In genomic region chr21:43631411-43632107, GRCh38 we compare ENCODE assay signal across 17 cellular contexts. TPM values are rescaled to one million over a fixed set of nuclear protein-coding genes. Genes with fewer than 3 reads are reported as not detected.
DNase-seq lines count a peak whose midpoint lies in the region; ATAC-seq, FAIRE-seq and TF ChIP-seq lines count a peak whose summit lies in the region.
"Had no signal": no experiment of that assay in that cellular context is flagged by ENCODE, and none has a peak within 500 bp of the region (broad histone marks: within the 10 kb centered on the region; RNA-seq: fewer than 3 reads in every experiment).

No MANE protein-coding gene starts in this region.

- H3K36me3 Mint-ChIP-seq in Caco-2 (ENCODE audit: insufficient read depth, unreplicated experiment): peaks cover 30% of the 10 kb centered on the region
- H3K36me3 Mint-ChIP-seq: CD14-positive monocyte; CD4-positive, alpha-beta memory T cell; IgD-negative memory B cell had no signal

- H3K36me3 ChIP-seq in Caco-2 (ENCODE audit: control insufficient read depth, insufficient read depth, low read length): no peaks in the 10 kb centered on the region
- peaks cover 6% of the 10 kb centered on the region; the same call in 1 of the 2 replicates for H3K36me3 ChIP-seq in PC-3 (ENCODE audit: low read depth, low read length)
- no peaks in the 10 kb centered on the region for H3K36me3 ChIP-seq in bronchial epithelial cell (ENCODE audit: control insufficient read depth, insufficient read depth, low read length)
- no peaks in the 10 kb centered on the region for H3K36me3 ChIP-seq in neuronal stem cell (replicated peaks in 1 of 2; ENCODE audit: control insufficient read depth in 2 of 2, insufficient read depth in 2 of 2, low read length in 2 of 2)
- H3K36me3 ChIP-seq: HAP-1 had no signal

- no peak overlapping the region for H3K9ac ChIP-seq in PC-3 (ENCODE audit: low read length)
- H3K9ac ChIP-seq in neuronal stem cell (ENCODE audit: low read depth, low read length, poor library complexity): peak overlapping the region; percentile 36
- H3K9ac ChIP-seq: BLaER1 had no signal

- peak overlapping the region; percentile 37 for H3K27ac Mint-ChIP-seq in Caco-2 (ENCODE audit: unreplicated experiment)
- H3K27ac Mint-ChIP-seq: CD14-positive monocyte, IgD-negative memory B cell had no signal

- no peaks in the 10 kb centered on the region for H3K27me3 Mint-ChIP-seq in Caco-2 (ENCODE audit: insufficient read depth, unreplicated experiment)
- H3K27me3 Mint-ChIP-seq: IgD-negative memory B cell had no signal

- H3K79me2 ChIP-seq in PC-3 (ENCODE audit: low read length): no peaks in the 10 kb centered on the region

- no peak overlapping the region for H2BK15ac ChIP-seq in neuronal stem cell (ENCODE audit: low read length)

- H2BK12ac ChIP-seq in neuronal stem cell (ENCODE audit: low read length): no peak overlapping the region

- no CpG with 5 or more reads among the region's 14 CpGs for WGBS in neuronal stem cell (ENCODE audit: extremely low coverage in 2 of 2, insufficient read length in 2 of 2, insufficient replicate concordance in 1 of 2), 2 donors

- H3K18ac ChIP-seq in neuronal stem cell (ENCODE audit: low read length): no peak overlapping the region

- DNase-seq in Caco-2: no peak
- peak; percentile 57 for DNase-seq in PC-3
- no peak for DNase-seq in bronchial epithelial cell (ENCODE audit: low read depth)
- DNase-seq in neuronal stem cell (ENCODE audit: low spot score): no peak
- DNase-seq in glomerular visceral epithelial cell (ENCODE audit: extremely low spot score): no peak
- DNase-seq: 8988T; Calu3; CD4-positive, alpha-beta memory T cell; DMS79 treated with DMSO at 0.1 percent for 48 hours; GF-D8 had no signal

- no peak overlapping the region for H3K14ac ChIP-seq in neuronal stem cell (ENCODE audit: low read length)

- no peak for ATAC-seq in PC-3
- ATAC-seq in GM21360 (IDR thresholded peaks at IDR 0.05; ENCODE audit: unreplicated experiment): no peak
- no peak for ATAC-seq in GM21737 (IDR thresholded peaks at IDR 0.05; ENCODE audit: unreplicated experiment)
- ATAC-seq in HG03520 (IDR thresholded peaks at IDR 0.05; ENCODE audit: unreplicated experiment): no peak

- H3K27ac ChIP-seq in PC-3 (ENCODE audit: low read length) (no peak overlapping the region), neuronal stem cell (replicated peaks; ENCODE audit: low read length) (no peak overlapping the region)
- H3K27ac ChIP-seq: BLaER1 had no signal

- no peak overlapping the region for H4K91ac ChIP-seq in neuronal stem cell (ENCODE audit: low read depth, low read length, poor library complexity)

- peak overlapping the region; percentile 56 for H3K23ac ChIP-seq in neuronal stem cell (ENCODE audit: low read depth, low read length, poor library complexity)

- no peak overlapping the region for H2BK120ac ChIP-seq in neuronal stem cell (ENCODE audit: low read depth, low read length)

- no peaks in the 10 kb centered on the region for H3K27me3 ChIP-seq in Caco-2 (replicated peaks; ENCODE audit: control insufficient read depth, insufficient read depth, low read length)
- no peaks in the 10 kb centered on the region for H3K27me3 ChIP-seq in PC-3 (ENCODE audit: low read length)
- no peaks in the 10 kb centered on the region for H3K27me3 ChIP-seq in bronchial epithelial cell (ENCODE audit: control insufficient read depth, insufficient read depth, low read length)
- peaks cover 0 to 2% (median 0%) of the 10 kb centered on the region in 3 experiments for H3K27me3 ChIP-seq in neuronal stem cell (ENCODE audit: control insufficient read depth in 3 of 3, insufficient read depth in 3 of 3, low read depth in 1 of 3, low read length in 3 of 3)
- H3K27me3 ChIP-seq: BLaER1 had no signal

- no peak overlapping the region for H3K4me2 ChIP-seq in PC-3 (ENCODE audit: low read length)
- H3K4me2 ChIP-seq in neuronal stem cell (ENCODE audit: insufficient read depth, low read length, poor library complexity, severe bottlenecking): no peak overlapping the region
- H3K4me2 ChIP-seq: BLaER1 had no signal

- peaks cover 18% of the 10 kb centered on the region for H3K4me1 Mint-ChIP-seq in Caco-2 (ENCODE audit: low read depth, unreplicated experiment)
- H3K4me1 Mint-ChIP-seq: CD14-positive monocyte; CD4-positive, alpha-beta memory T cell; IgD-negative memory B cell had no signal

- peaks cover 20% of the 10 kb centered on the region for H3K9me3 ChIP-seq in Caco-2
- H3K9me3 ChIP-seq in PC-3 (ENCODE audit: low read length): peaks cover 7% of the 10 kb centered on the region; the same call in 1 of the 2 replicates
- H3K9me3 ChIP-seq in neuronal stem cell (replicated peaks in 1 of 2; ENCODE audit: control insufficient read depth in 2 of 2, insufficient read depth in 1 of 2, low read depth in 1 of 2, low read length in 2 of 2): peaks cover 6 to 17% of the 10 kb centered on the region in 2 donors

- H3F3A ChIP-seq in PC-3 (ENCODE audit: low read length, unreplicated experiment): no peaks in the 10 kb centered on the region

- H2AFZ ChIP-seq in PC-3 (ENCODE audit: low read length): no peak overlapping the region
- H2AFZ ChIP-seq in neuronal stem cell (ENCODE audit: low read length): no peak overlapping the region

- H3K4ac ChIP-seq in neuronal stem cell (ENCODE audit: low read length): no peak overlapping the region

- H2AK5ac ChIP-seq in neuronal stem cell (ENCODE audit: low read depth, low read length): no peak overlapping the region

- no peaks in the 10 kb centered on the region for H3K79me1 ChIP-seq in neuronal stem cell (ENCODE audit: low read depth, low read length)

- H3K9me3 Mint-ChIP-seq in Caco-2 (ENCODE audit: unreplicated experiment): no peaks in the 10 kb centered on the region

- CTCF ChIA-PET in Caco-2 (lab: Charles Lee) (no interaction called here), PC-3 (lab: Charles Lee) (no interaction called here)

- TF ChIP-seq CTCF in Caco-2 (IDR thresholded peaks at IDR 0.05; ENCODE audit: insufficient read depth in 1 of 2, low read depth in 1 of 2, low read length in 1 of 2, severe bottlenecking in 1 of 2, unreplicated experiment in 1 of 2) (no peak), PC-3 (conservative IDR thresholded peaks at IDR 0.05; ENCODE audit: low read depth, low read length) (no peak), bronchial epithelial cell (IDR thresholded peaks at IDR 0.05; ENCODE audit: insufficient read depth, low read length, severe bottlenecking) (no peak)

- no peaks in the 10 kb centered on the region for H3K9me2 ChIP-seq in PC-3 (replicated peaks; ENCODE audit: low read length)

- H3K4me3 ChIP-seq in Caco-2 (ENCODE audit: low read depth, low read length) (no peak overlapping the region), PC-3 (ENCODE audit: low read length) (no peak overlapping the region), bronchial epithelial cell (ENCODE audit: low read depth, low read length) (no peak overlapping the region), neuronal stem cell (ENCODE audit: low read length in 2 of 2) (peak overlapping the region in 1 of 2 donors; percentile 65)
- H3K4me3 ChIP-seq: BLaER1, HAP-1 had no signal

- H3K4me3 Mint-ChIP-seq in Caco-2 (ENCODE audit: unreplicated experiment): peak overlapping the region; percentile 5
- H3K4me3 Mint-ChIP-seq: CD14-positive monocyte; CD4-positive, alpha-beta memory T cell; IgD-negative memory B cell had no signal

- no peak overlapping the region for H4K8ac ChIP-seq in neuronal stem cell (ENCODE audit: low read depth, low read length)

- H2BK5ac ChIP-seq in neuronal stem cell (ENCODE audit: low read length): no peak overlapping the region

- peak; percentile 92 for FAIRE-seq in bronchial epithelial cell (lab: Jason Lieb, UNC)

- POLR2A ChIA-PET in Caco-2 (lab: Charles Lee) (no interaction called here), PC-3 (lab: Charles Lee; ENCODE audit: unreplicated experiment) (no interaction called here)

- intact Hi-C loops in Caco-2 (cut with micrococcal nuclease; ENCODE audit: unreplicated experiment) (no loop called here), PC-3 (cut with micrococcal nuclease) (no loop called here)

- H4K20me1 ChIP-seq in PC-3 (ENCODE audit: low read length): no peaks in the 10 kb centered on the region
- H4K20me1 ChIP-seq: BLaER1 had no signal

- BruUV-seq in Caco-2 (replicated peaks; lab: Mats Ljungman, UMichigan) (no TSS peak), PC-3 (replicated peaks; lab: Mats Ljungman, UMichigan) (no TSS peak)

- H3K4me1 ChIP-seq in Caco-2: peaks cover 23% of the 10 kb centered on the region
- peaks cover 8% of the 10 kb centered on the region; the same call in 1 of the 2 replicates for H3K4me1 ChIP-seq in PC-3 (ENCODE audit: insufficient read depth, low read length)
- H3K4me1 ChIP-seq in neuronal stem cell (ENCODE audit: control insufficient read depth in 2 of 2, insufficient read depth in 1 of 2, low read depth in 1 of 2, low read length in 2 of 2): no peaks in the 10 kb centered on the region
- H3K4me1 ChIP-seq: BLaER1, HAP-1 had no signal

RNA-seq across cellular contexts. Expression of gene HSF2BP, which starts 27.7 kb away (rescaled TPM):
- 10.9 and 11.9 TPM in 2 replicates for total RNA-seq in Caco-2 (2022)
- total RNA-seq in PC-3 (2014; rRNA removed): 1.2 and 2.4 TPM in 2 replicates
- 5.8 and 6.6 TPM in 2 replicates for total RNA-seq in bronchial epithelial cell
- polyA plus RNA-seq in neuronal stem cell (2013, experiment 1 of 2): 0.73 TPM
- polyA plus RNA-seq in neuronal stem cell (2013, experiment 2 of 2): 0.65 TPM

RNA-seq across cellular contexts. Expression of gene RRP1B, which starts 27.8 kb away (rescaled TPM):
- total RNA-seq in Caco-2 (2022): 49.5 and 52.3 TPM in 2 replicates
- total RNA-seq in PC-3 (2014; rRNA removed): 44.2 and 53.0 TPM in 2 replicates
- total RNA-seq in bronchial epithelial cell: 25.3 and 31.1 TPM in 2 replicates
- polyA plus RNA-seq in neuronal stem cell (2013, experiment 1 of 2): 31.3 TPM
- polyA plus RNA-seq in neuronal stem cell (2013, experiment 2 of 2): 31.6 TPM
